Comparison of ENCODE assay signal across 9 cellular contexts in genomic region chr12:124813782-124814181, GRCh38.
"Had no signal": no experiment of that assay in that cellular context is flagged by ENCODE, and none has a peak within 500 bp of the region (broad histone marks: within the 10 kb centered on the region; RNA-seq: fewer than 3 reads in every experiment).

No MANE protein-coding gene starts in this region.

- H2AFZ ChIP-seq: GM23248 had no signal

- H3K4me3 ChIP-seq: GM23248, HAP-1 had no signal

- FAIRE-seq: HTR-8/SVneo had no signal

- ATAC-seq: HCT116 had no signal

- DNase-seq: GM23248, GOT3, H7, HFFc6, KBM-7 had no signal

- H3K4me1 ChIP-seq: HAP-1 had no signal

- H3K9me3 ChIP-seq: HAP-1 had no signal

- H3K27ac ChIP-seq: GM23248, HL-60 had no signal

- H3K9ac ChIP-seq: GM23248 had no signal
